Comparison of ENCODE assay signal across 1 cellular context in genomic region chr7:77798394-77799077, GRCh38.
A peak's percentile ranks its signal among the peaks of the same experiment; 100 is the strongest.
TF ChIP-seq lines count a peak whose summit lies in the region.

TSS of gene PHTF2 (plus strand) at chr7:77798773.
TSS of gene TMEM60 (minus strand) at chr7:77798434. CDS start at chr7:77794373, 4,061 bp downstream.

TF ChIP-seq in HepG2, 621 proteins besides CTCF, POLR2A, EP300 and RAD21 (continues in another document):
- TF ChIP-seq ATF6 (CRISPR knock-in tag; conservative IDR thresholded peaks at IDR 0.05) (no peak), ZXDC (CRISPR knock-in tag; IDR thresholded peaks at IDR 0.05) (no peak), ZSCAN22 (CRISPR knock-in tag; IDR thresholded peaks at IDR 0.05) (no peak; the same call in 1 of the 2 replicates), E2F5 (CRISPR knock-in tag; conservative IDR thresholded peaks at IDR 0.05) (peak; percentile 35; the same call in 1 of the 2 replicates), ZNF724P (CRISPR knock-in tag; IDR thresholded peaks at IDR 0.05; ENCODE audit: borderline replicate concordance) (no peak), ZNF253 (CRISPR knock-in tag; IDR thresholded peaks at IDR 0.05; ENCODE audit: borderline replicate concordance) (0 out of 2 replicates have a peak, but pooled peaks have one; percentile 38), HNRNPH1 (optimal IDR thresholded peaks at IDR 0.05; ENCODE audit: low read depth, low read length) (no peak), HCFC1 (IDR thresholded peaks at IDR 0.05; ENCODE audit: low read depth, low read length) (peak; percentile 18; the same call in 1 of the 2 replicates), ELF4 (CRISPR knock-in tag; IDR thresholded peaks at IDR 0.05; ENCODE audit: borderline replicate concordance) (peak; percentile 55; the same call in 1 of the 2 replicates), ATRX (CRISPR knock-in tag; IDR thresholded peaks at IDR 0.05; ENCODE audit: borderline replicate concordance) (no peak), HINFP (CRISPR knock-in tag; IDR thresholded peaks at IDR 0.05; ENCODE audit: low read depth) (no peak; the same call in 1 of the 2 replicates), ZNF781 (CRISPR knock-in tag; IDR thresholded peaks at IDR 0.05; ENCODE audit: borderline replicate concordance, not compliant biosample characterization) (no peak), LRRFIP1 (CRISPR knock-in tag; conservative IDR thresholded peaks at IDR 0.05) (no peak), TIGD3 (CRISPR knock-in tag; IDR thresholded peaks at IDR 0.05; ENCODE audit: borderline replicate concordance) (no peak), ZBTB46 (CRISPR knock-in tag; IDR thresholded peaks at IDR 0.05; ENCODE audit: borderline replicate concordance) (no peak), JARID2 (CRISPR knock-in tag; IDR thresholded peaks at IDR 0.05; ENCODE audit: insufficient replicate concordance) (peak; percentile 27), DMAP1 (CRISPR knock-in tag; IDR thresholded peaks at IDR 0.05) (peak; percentile 83), MAFK (conservative IDR thresholded peaks at IDR 0.05 in 1 of 2, IDR thresholded peaks at IDR 0.05 in 1 of 2; ENCODE audit: low read length in 2 of 2) (no peak), ARID3A (IDR thresholded peaks at IDR 0.05; ENCODE audit: low read depth, low read length) (no peak), ZNF530 (CRISPR knock-in tag; IDR thresholded peaks at IDR 0.05; ENCODE audit: low read depth) (no peak), KAT2B (IDR thresholded peaks at IDR 0.05; ENCODE audit: borderline replicate concordance, low read depth, low read length) (no peak), ZNF710 (CRISPR knock-in tag; IDR thresholded peaks at IDR 0.05; ENCODE audit: borderline replicate concordance) (peak; percentile 89; the same call in 1 of the 2 replicates), ZNF337 (CRISPR knock-in tag; IDR thresholded peaks at IDR 0.05; ENCODE audit: borderline replicate concordance, low read depth) (no peak; the same call in 1 of the 2 replicates), MZF1 (CRISPR knock-in tag; IDR thresholded peaks at IDR 0.05; ENCODE audit: borderline replicate concordance) (no peak), TBP (CRISPR knock-in tag; IDR thresholded peaks at IDR 0.05) (no peak), GMEB1 (CRISPR knock-in tag; IDR thresholded peaks at IDR 0.05; ENCODE audit: borderline replicate concordance) (peak; percentile 56), ZFAT (CRISPR knock-in tag; conservative IDR thresholded peaks at IDR 0.05) (no peak), SNRNP70 (IDR thresholded peaks at IDR 0.05; ENCODE audit: low read depth, low read length) (no peak), CREB1 (IDR thresholded peaks at IDR 0.05) (peak; percentile 66), CREB1 (CRISPR knock-in tag; IDR thresholded peaks at IDR 0.05) (peak; percentile 87), RFX5 (IDR thresholded peaks at IDR 0.05; ENCODE audit: low read depth, low read length) (peak; percentile 32), PRDM4 (CRISPR knock-in tag; IDR thresholded peaks at IDR 0.05; ENCODE audit: borderline replicate concordance) (no peak), ZBTB42 (CRISPR knock-in tag; IDR thresholded peaks at IDR 0.05) (no peak), PRPF4 (IDR thresholded peaks at IDR 0.05; ENCODE audit: low read depth, low read length, poor library complexity, severe bottlenecking) (peak; percentile 89), EHMT2 (IDR thresholded peaks at IDR 0.05; ENCODE audit: borderline replicate concordance, low read depth, low read length) (no peak), PLRG1 (conservative IDR thresholded peaks at IDR 0.05) (no peak)
